ENCODE assay signal across 18 cellular contexts in the genomic region with DNA sequence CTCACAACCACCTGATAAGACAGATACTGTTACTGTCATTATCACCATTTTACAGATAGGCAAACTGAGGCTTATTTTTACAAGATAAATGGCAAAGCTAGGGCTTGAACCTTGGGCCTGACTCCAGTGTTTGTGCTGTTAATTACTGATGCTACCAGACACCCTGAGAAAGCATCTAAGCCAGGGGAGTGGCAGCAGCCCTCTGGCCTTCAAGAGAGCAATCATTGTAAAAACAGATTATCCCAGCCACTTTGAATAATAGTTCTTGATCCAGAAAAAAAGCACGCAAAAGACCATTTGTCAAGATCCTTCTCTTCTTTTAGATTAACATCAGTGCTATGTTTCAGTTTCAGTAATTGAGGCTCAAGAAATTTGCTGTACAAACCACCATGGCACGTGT.
"Had no signal": no experiment of that assay in that cellular context is flagged by ENCODE, and none has a peak within 500 bp of the region (broad histone marks: within the 10 kb centered on the region; RNA-seq: fewer than 3 reads in every experiment).

No MANE protein-coding gene starts in this region.

- H3K9me3 ChIP-seq: neutrophil, sigmoid colon, tibial artery, upper lobe of left lung, uterus had no signal

- H3K27me3 Mint-ChIP-seq: dendritic cell treated with granulocyte-macrophage colony-stimulating factor and Interleukin-4, amounts not matched to agents 40 ng/mL and 50 ng/mL, for 4 days had no signal

- ATAC-seq: effector memory CD8-positive, alpha-beta T cell; foreskin keratinocyte; naive thymus-derived CD4-positive, alpha-beta T cell; stimulated activated memory B cell treated with anti-CD40 and anti-IgM and Interleukin-4, amounts not matched to agents 10 μg/mL and 1 μg/mL and 100 μg/mL, for 72 hours had no signal

- H3K4me1 ChIP-seq: foreskin keratinocyte, uterus had no signal

- H3K36me3 ChIP-seq: neutrophil, sigmoid colon, tibial artery, upper lobe of left lung, uterus had no signal

- H3K4me3 Mint-ChIP-seq: dendritic cell treated with granulocyte-macrophage colony-stimulating factor and Interleukin-4, amounts not matched to agents 40 ng/mL and 50 ng/mL, for 4 days; effector memory CD8-positive, alpha-beta T cell; naive thymus-derived CD4-positive, alpha-beta T cell; stimulated activated memory B cell treated with anti-CD40 and anti-IgM and Interleukin-4, amounts not matched to agents 10 μg/mL and 1 μg/mL and 100 μg/mL, for 72 hours; stimulated activated naive CD8-positive, alpha-beta T cell treated with anti-CD3 and anti-CD28 coated beads, Interleukin-15, Interleukin-2, amounts not matched to agents 100 ng/mL and 50 ng/mL, for 24 hours had no signal

- H3K27ac Mint-ChIP-seq: dendritic cell treated with granulocyte-macrophage colony-stimulating factor and Interleukin-4, amounts not matched to agents 40 ng/mL and 50 ng/mL, for 4 days; effector memory CD8-positive, alpha-beta T cell; naive thymus-derived CD4-positive, alpha-beta T cell; stimulated activated memory B cell treated with anti-CD40 and anti-IgM and Interleukin-4, amounts not matched to agents 10 μg/mL and 1 μg/mL and 100 μg/mL, for 72 hours; stimulated activated naive CD8-positive, alpha-beta T cell treated with anti-CD3 and anti-CD28 coated beads, Interleukin-15, Interleukin-2, amounts not matched to agents 100 ng/mL and 50 ng/mL, for 24 hours had no signal

- H3K4me3 ChIP-seq: hepatocyte, sigmoid colon, skin epidermis, tibial artery, upper lobe of left lung, uterus had no signal

- H3K79me2 ChIP-seq: hepatocyte had no signal

- H3K9me3 Mint-ChIP-seq: dendritic cell treated with granulocyte-macrophage colony-stimulating factor and Interleukin-4, amounts not matched to agents 40 ng/mL and 50 ng/mL, for 4 days; stimulated activated memory B cell treated with anti-CD40 and anti-IgM and Interleukin-4, amounts not matched to agents 10 μg/mL and 1 μg/mL and 100 μg/mL, for 72 hours; stimulated activated naive CD8-positive, alpha-beta T cell treated with anti-CD3 and anti-CD28 coated beads, Interleukin-15, Interleukin-2, amounts not matched to agents 100 ng/mL and 50 ng/mL, for 24 hours had no signal

- H3K36me3 Mint-ChIP-seq: naive thymus-derived CD4-positive, alpha-beta T cell; stimulated activated memory B cell treated with anti-CD40 and anti-IgM and Interleukin-4, amounts not matched to agents 10 μg/mL and 1 μg/mL and 100 μg/mL, for 72 hours had no signal

- DNase-seq: effector memory CD8-positive, alpha-beta T cell; foreskin keratinocyte; head of caudate nucleus; kidney; left cardiac atrium; naive thymus-derived CD4-positive, alpha-beta T cell; posterior cingulate gyrus; sigmoid colon; stimulated activated CD4-positive, alpha-beta T cell treated with anti-CD3 and anti-CD28 coated beads, Interleukin-4, amount 100 ng/mL, for 1 hour; tibial artery; upper lobe of left lung; uterus had no signal

- H3K4me2 ChIP-seq: hepatocyte had no signal

- H3K27me3 ChIP-seq: hepatocyte, neutrophil, sigmoid colon, tibial artery, upper lobe of left lung, uterus had no signal

- H3K4me1 Mint-ChIP-seq: naive thymus-derived CD4-positive, alpha-beta T cell; stimulated activated memory B cell treated with anti-CD40 and anti-IgM and Interleukin-4, amounts not matched to agents 10 μg/mL and 1 μg/mL and 100 μg/mL, for 72 hours had no signal

- H3K27ac ChIP-seq: foreskin keratinocyte, hepatocyte, neutrophil, skin epidermis, upper lobe of left lung had no signal

- H2AFZ ChIP-seq: hepatocyte had no signal
